In the genomic region with DNA sequence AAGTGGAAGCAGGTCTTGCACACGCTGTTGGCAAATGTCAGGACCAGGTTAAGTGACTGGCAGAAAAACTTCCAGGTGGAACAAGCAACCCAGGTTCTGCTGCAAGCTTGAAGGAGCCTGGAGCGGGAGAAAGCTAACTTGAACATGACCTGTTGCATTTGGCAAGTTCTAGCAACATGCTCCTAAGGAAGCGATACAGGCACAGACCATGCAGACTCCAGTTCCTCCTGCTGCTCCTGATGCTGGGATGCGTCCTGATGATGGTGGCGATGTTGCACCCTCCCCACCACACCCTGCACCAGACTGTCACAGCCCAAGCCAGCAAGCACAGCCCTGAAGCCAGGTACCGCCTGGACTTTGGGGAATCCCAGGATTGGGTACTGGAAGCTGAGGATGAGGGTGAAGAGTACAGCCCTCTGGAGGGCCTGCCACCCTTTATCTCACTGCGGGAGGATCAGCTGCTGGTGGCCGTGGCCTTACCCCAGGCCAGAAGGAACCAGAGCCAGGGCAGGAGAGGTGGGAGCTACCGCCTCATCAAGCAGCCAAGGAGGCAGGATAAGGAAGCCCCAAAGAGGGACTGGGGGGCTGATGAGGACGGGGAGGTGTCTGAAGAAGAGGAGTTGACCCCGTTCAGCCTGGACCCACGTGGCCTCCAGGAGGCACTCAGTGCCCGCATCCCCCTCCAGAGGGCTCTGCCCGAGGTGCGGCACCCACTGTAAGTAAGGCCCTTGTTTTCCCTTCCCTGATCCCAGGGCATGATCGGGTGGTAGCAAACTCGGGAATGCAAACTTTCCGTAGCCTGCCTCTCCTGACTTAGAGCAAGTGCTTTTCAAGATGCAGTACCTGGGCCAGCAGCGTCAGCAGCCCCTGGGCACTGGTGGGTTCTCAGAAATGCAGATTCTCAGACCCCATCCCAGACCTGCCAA, we compare ENCODE assay signal across 12 cellular contexts. TPM values are rescaled to one million over a fixed set of nuclear protein-coding genes. Genes with fewer than 3 reads are reported as not detected.
DNase-seq lines count a peak whose midpoint lies in the region; ATAC-seq, FAIRE-seq and TF ChIP-seq lines count a peak whose summit lies in the region.
"Had no signal": no experiment of that assay in that cellular context is flagged by ENCODE, and none has a peak within 500 bp of the region (broad histone marks: within the 10 kb centered on the region; RNA-seq: fewer than 3 reads in every experiment).

No MANE protein-coding gene starts in this region.

- no peaks in the 10 kb centered on the region for H3F3A ChIP-seq in PC-3 (ENCODE audit: low read length, unreplicated experiment)

- H3K27me3 ChIP-seq in DND-41 (ENCODE audit: insufficient read depth, low read length, poor library complexity) (peaks cover 30% of the 10 kb centered on the region), brain microvascular endothelial cell (replicated peaks) (no peaks in the 10 kb centered on the region), HepG2 (ENCODE audit: control insufficient read depth in 1 of 2, insufficient read depth in 2 of 2, low read length in 2 of 2) (peaks cover 3 to 62% of the 10 kb centered on the region in 2 experiments; a peak in 3 of 5 replicates), spleen (replicated peaks in 1 of 7) (peaks cover 0 to 24% (median 0%) of the 10 kb centered on the region in 7 donors), PC-3 (ENCODE audit: low read length) (no peaks in the 10 kb centered on the region)
- H3K27me3 ChIP-seq: BE2C had no signal

- H3K9ac ChIP-seq in DND-41 (ENCODE audit: low read depth, low read length) (no peak overlapping the region), HepG2 (ENCODE audit: insufficient read depth, low read depth, low read length) (no peak overlapping the region), PC-3 (ENCODE audit: low read length) (no peak overlapping the region)

- H3K4me3 ChIP-seq in DND-41 (ENCODE audit: low read depth in 1 of 2, low read length in 2 of 2), result no peak overlapping the region
- H3K4me3 ChIP-seq in brain microvascular endothelial cell (ENCODE audit: low read depth, low read length), result peak overlapping the region; percentile 27
- H3K4me3 ChIP-seq in HepG2 (replicated peaks in 1 of 3; ENCODE audit: insufficient read depth in 1 of 3, low read depth in 2 of 3, low read length in 3 of 3), result no peak overlapping the region
- peak overlapping the region; percentile 13 to 72 (median 40) for H3K4me3 ChIP-seq in spleen
- no peak overlapping the region for H3K4me3 ChIP-seq in PC-3 (ENCODE audit: low read length)

- H4K20me1 ChIP-seq in DND-41 (ENCODE audit: insufficient read depth, low read length), result no peaks in the 10 kb centered on the region
- no peaks in the 10 kb centered on the region for H4K20me1 ChIP-seq in HepG2 (ENCODE audit: insufficient read depth, low read length)
- no peaks in the 10 kb centered on the region for H4K20me1 ChIP-seq in PC-3 (ENCODE audit: low read length)

- H2AFZ ChIP-seq in DND-41 (ENCODE audit: low read depth, low read length) (no peak overlapping the region), HepG2 (ENCODE audit: low read length) (no peak overlapping the region), PC-3 (ENCODE audit: low read length) (no peak overlapping the region)

- no peak for TF ChIP-seq POLR2A in HepG2 (IDR thresholded peaks at IDR 0.05; ENCODE audit: insufficient read depth in 1 of 2, low read depth in 2 of 2, low read length in 2 of 2)
- TF ChIP-seq POLR2A in spleen (IDR thresholded peaks at IDR 0.05), result no peak

- in situ Hi-C loops in brain microvascular endothelial cell (cut with HindIII; ENCODE audit: low pct_ligation_motif_present, low sequenced_read_pairs) (no loop called here), HepG2 (cut with HindIII; ENCODE audit: extremely low pct_ligation_motif_present, low pct_unique_long_range_greater_than_20kb) (loop anchor here (5.0 kb wide), 1 partner anchor 123 kb away; no protein-coding TSS in a partner anchor)

- H3K4me1 ChIP-seq in DND-41 (ENCODE audit: insufficient read depth, low read length) (peaks cover 10% of the 10 kb centered on the region), HepG2 (ENCODE audit: insufficient read depth, low read length) (peaks cover 26% of the 10 kb centered on the region), spleen (peaks cover 0 to 32% (median 12%) of the 10 kb centered on the region in 6 donors), PC-3 (ENCODE audit: insufficient read depth, low read length) (peaks cover 8% of the 10 kb centered on the region; the same call in 1 of the 2 replicates)
- H3K4me1 ChIP-seq: BE2C had no signal

- H3K79me2 ChIP-seq in DND-41 (ENCODE audit: insufficient read depth, low read length) (no peaks in the 10 kb centered on the region), HepG2 (ENCODE audit: insufficient read depth, low read length) (no peaks in the 10 kb centered on the region), PC-3 (ENCODE audit: low read length) (no peaks in the 10 kb centered on the region)

- H3K27ac ChIP-seq in DND-41 (ENCODE audit: low read length) (no peak overlapping the region), brain microvascular endothelial cell (peak overlapping the region; percentile 88), HepG2 (ENCODE audit: extremely low read length, insufficient read depth, low read length) (no peak overlapping the region), spleen (peak overlapping the region; percentile 19 to 78 (median 63)), PC-3 (ENCODE audit: low read length) (no peak overlapping the region)

- no peak for FAIRE-seq in HepG2 (lab: Jason Lieb, UNC)

- TF ChIP-seq RAD21 in HepG2 (CRISPR knock-in tag; IDR thresholded peaks at IDR 0.05), result no peak

- H3K9me3 ChIP-seq in DND-41 (ENCODE audit: insufficient read depth, low read length, severe bottlenecking) (no peaks in the 10 kb centered on the region), HepG2 (ENCODE audit: low read length) (no peaks in the 10 kb centered on the region), spleen (no peaks in the 10 kb centered on the region), PC-3 (ENCODE audit: low read length) (no peaks in the 10 kb centered on the region)
- H3K9me3 ChIP-seq: BE2C had no signal

- intact Hi-C loops in HepG2 (cut with micrococcal nuclease; ENCODE audit: unreplicated experiment), result loop anchor here (5.0 kb wide), 2 partner anchors 358 to 543 kb away; no protein-coding TSS in a partner anchor
- intact Hi-C loops in spleen (cut with DNase I; ENCODE audit: low total_unique reads), result loop anchor here (5.0 to 10.0 kb wide), 3 partner anchors 123 to 540 kb away; no protein-coding TSS in a partner anchor
- intact Hi-C loops in PC-3 (cut with micrococcal nuclease), result loop anchor here (5.0 kb wide), 2 partner anchors 33 to 113 kb away; no protein-coding TSS in a partner anchor

- BruUV-seq in HepG2 (replicated peaks; lab: Mats Ljungman, UMichigan) (no TSS peak), PC-3 (replicated peaks; lab: Mats Ljungman, UMichigan) (no TSS peak)

- H3K9me2 ChIP-seq in PC-3 (replicated peaks; ENCODE audit: low read length), result no peaks in the 10 kb centered on the region

- TF ChIP-seq EP300 in HepG2 (IDR thresholded peaks at IDR 0.05; ENCODE audit: low read depth in 2 of 2, low read length in 2 of 2), result no peak
- TF ChIP-seq EP300 in HepG2 (CRISPR knock-in tag; IDR thresholded peaks at IDR 0.05; ENCODE audit: borderline replicate concordance), result no peak

- WGBS in HepG2 (ENCODE audit: low lambda C conversion rate), result 13% methylated on average over 10 of the region's 19 CpGs
- WGBS in spleen, 5 donors, result 68 to 83% (median 75%) methylated on average over 14 to 19 of the region's 19 CpGs

- POLR2A ChIA-PET in HepG2 (lab: Yijun Ruan, JAX), result interaction anchor here (1.0 kb wide), 1 partner anchor 114 kb away, joined by 3 read pairs; no protein-coding TSS in a partner anchor
- POLR2A ChIA-PET in PC-3 (lab: Charles Lee; ENCODE audit: unreplicated experiment), result no interaction called here

- no peak for ATAC-seq in DND-41 (ENCODE audit: insufficient read depth, low read depth)
- ATAC-seq in HepG2, result 0 out of 3 replicates have a peak, but pooled peaks have one; percentile 12
- no peak for ATAC-seq in HG03175 (IDR thresholded peaks at IDR 0.05; ENCODE audit: unreplicated experiment)
- no peak for ATAC-seq in HG03521 (IDR thresholded peaks at IDR 0.05; ENCODE audit: unreplicated experiment)
- no peak for ATAC-seq in PC-3
- ATAC-seq in GM19328 (IDR thresholded peaks at IDR 0.05; ENCODE audit: unreplicated experiment), result no peak

- TF ChIP-seq CTCF in DND-41 (IDR thresholded peaks at IDR 0.05; ENCODE audit: borderline replicate concordance, extremely low read depth, low read length, poor library complexity, severe bottlenecking) (peak; percentile 4), brain microvascular endothelial cell (IDR thresholded peaks at IDR 0.05; ENCODE audit: low read depth, low read length, missing control alignments) (no peak), HepG2 (CRISPR knock-in tag; IDR thresholded peaks at IDR 0.05) (no peak), spleen (IDR thresholded peaks at IDR 0.05 in 8 of 11, conservative IDR thresholded peaks at IDR 0.05 in 3 of 11) (no peak), PC-3 (conservative IDR thresholded peaks at IDR 0.05; ENCODE audit: low read depth, low read length) (no peak)

- H3K36me3 ChIP-seq in DND-41 (ENCODE audit: insufficient read depth, low read length) (no peaks in the 10 kb centered on the region), brain microvascular endothelial cell (replicated peaks) (no peaks in the 10 kb centered on the region), HepG2 (replicated peaks in 1 of 2; ENCODE audit: control insufficient read depth in 1 of 2, insufficient read depth in 2 of 2, low read length in 2 of 2) (no peaks in the 10 kb centered on the region), spleen (no peaks in the 10 kb centered on the region), PC-3 (ENCODE audit: low read depth, low read length) (no peaks in the 10 kb centered on the region)
- H3K36me3 ChIP-seq: BE2C had no signal

- DNase-seq in DND-41 (no peak), brain microvascular endothelial cell (no peak), HepG2 (ENCODE audit: low spot score) (no peak), spleen (no peak), PC-3 (no peak)
- DNase-seq: activated T-cell treated with anti-CD3 and anti-CD28 coated beads for 4 hours, GF-D8, RPMI8226 had no signal

- CTCF ChIA-PET in HepG2 (lab: Yijun Ruan, JAX; ENCODE audit: low intra/inter-chr PET ratio, low total read pairs) (interaction anchor here (1.3 kb wide), 1 partner anchor 127 kb away, joined by 3 read pairs; no protein-coding TSS in a partner anchor), PC-3 (lab: Charles Lee) (no interaction called here)

- H3K4me2 ChIP-seq in DND-41 (ENCODE audit: insufficient read depth, low read length), result no peak overlapping the region
- no peak overlapping the region for H3K4me2 ChIP-seq in HepG2 (ENCODE audit: low read depth, low read length)
- no peak overlapping the region for H3K4me2 ChIP-seq in PC-3 (ENCODE audit: low read length)

RNA-seq across cellular contexts. Expression of gene GALNT15, which starts 0.8 kb away (rescaled TPM):
- 0.02 TPM in 1 of 2 replicates, not detected in the other for total RNA-seq in HepG2 (2016; rRNA removed; fragmentation: Illumina TruSeq; extraction: Trizol)
- not detected in 2 replicates for total RNA-seq in HepG2 (2016; cell fraction: cytosol; rRNA removed; fragmentation: Illumina TruSeq; extraction: Trizol; ENCODE audit: low read depth)
- 0.07 TPM in 1 of 2 replicates, not detected in the other for total RNA-seq in HepG2 (2016; cell fraction: insoluble cytoplasmic fraction; rRNA removed; fragmentation: Illumina TruSeq; extraction: Trizol)
- 0.17 TPM in 1 of 2 replicates, not detected in the other for total RNA-seq in HepG2 (2016; cell fraction: membrane; rRNA removed; fragmentation: Illumina TruSeq; extraction: Trizol)
- total RNA-seq in HepG2 (2016; cell fraction: nucleus; rRNA removed; fragmentation: Illumina TruSeq; extraction: Trizol), result not detected in 2 replicates
- polyA plus RNA-seq in HepG2 (2011; rRNA removed), result 0.04 and 0.05 TPM in 2 replicates
- 0.05 and 0.13 TPM in 2 replicates for polyA plus RNA-seq in HepG2 (2011; cell fraction: cytosol; rRNA removed)
- 0.05 and 0.16 TPM in 2 replicates for polyA plus RNA-seq in HepG2 (2011; cell fraction: nucleus; rRNA removed)
- 0.17 and 0.23 TPM in 2 replicates for polyA plus RNA-seq in HepG2 (2012)
- not detected in 2 replicates for polyA plus RNA-seq in HepG2 (2016; cell fraction: cytosol; fragmentation: Illumina TruSeq; extraction: Trizol; ENCODE audit: low read depth)
- 0.09 TPM in 1 of 2 replicates, not detected in the other for polyA plus RNA-seq in HepG2 (2016; cell fraction: insoluble cytoplasmic fraction; fragmentation: Illumina TruSeq; extraction: Trizol; ENCODE audit: low read depth)
- not detected in 2 replicates for polyA plus RNA-seq in HepG2 (2016; cell fraction: membrane; fragmentation: Illumina TruSeq; extraction: Trizol; ENCODE audit: low read depth)
- not detected in 2 replicates for polyA plus RNA-seq in HepG2 (2016; cell fraction: nucleus; fragmentation: Illumina TruSeq; extraction: Trizol; ENCODE audit: insufficient read depth, low read depth)
- 0.05 and 0.16 TPM in 2 replicates for polyA minus RNA-seq in HepG2 (2011; rRNA and poly(A)+ RNA removed; ENCODE audit: low replicate concordance)
- polyA minus RNA-seq in HepG2 (2011; cell fraction: cytosol; rRNA and poly(A)+ RNA removed), result not detected in 2 replicates
- 0.26 and 0.62 TPM in 2 replicates for polyA minus RNA-seq in HepG2 (2011; cell fraction: nucleus; rRNA and poly(A)+ RNA removed)
- total RNA-seq in spleen, result 100 to 1,000 TPM in 1 of 7 donors, 10 to 100 TPM in 6; 34.2 to 147 (median 49.5) TPM
- polyA plus RNA-seq in spleen, result 1 to 10 TPM; 2.5 to 6.7 (median 3.1) TPM
- total RNA-seq in PC-3 (2014; rRNA removed), result not detected in 2 replicates

Comparison
In these comparisons a context has a peak if more than half of its experiments do, and no peak if none do; other contexts are left out.
1. H3K27ac ChIP-seq: peak in brain microvascular endothelial cell (single experiment) and spleen (8 of 8); none in DND-41 (single experiment), HepG2 (single experiment) and PC-3 (single experiment).
2. H3K4me3 ChIP-seq: peak in brain microvascular endothelial cell (single experiment) and spleen (8 of 8); none in DND-41 (0 of 2), HepG2 (0 of 3) and PC-3 (single experiment).
3. RNA of gene GALNT15, which starts 0.8 kb away (total RNA-seq): 34.2 to 147 TPM in spleen; 0.02 to 0.17 TPM in HepG2 and not detected in PC-3; every median in the first group is over 10 times any median in the second.